Comparison of ENCODE assay signal across 19 cellular contexts in genomic region chr17:17137731-17138585, GRCh38.
DNase-seq lines count a peak whose midpoint lies in the region; ATAC-seq and TF ChIP-seq lines count a peak whose summit lies in the region.
"Had no signal": no experiment of that assay in that cellular context is flagged by ENCODE, and none has a peak within 500 bp of the region (broad histone marks: within the 10 kb centered on the region; RNA-seq: fewer than 3 reads in every experiment).

No MANE protein-coding gene starts in this region.

- peaks cover 22% of the 10 kb centered on the region for H3K27me3 Mint-ChIP-seq in glutamatergic neuron (ENCODE audit: unreplicated experiment)

- peaks cover 27% of the 10 kb centered on the region for H3K9me3 Mint-ChIP-seq in glutamatergic neuron (ENCODE audit: unreplicated experiment)
- H3K9me3 Mint-ChIP-seq: H9 had no signal

- ATAC-seq in HG03280 (IDR thresholded peaks at IDR 0.05; ENCODE audit: unreplicated experiment) (peak; percentile 68), left lobe of liver (peak; percentile 32)

- H3K4me3 Mint-ChIP-seq in glutamatergic neuron (ENCODE audit: unreplicated experiment) = no peak overlapping the region
- H3K4me3 Mint-ChIP-seq: H9 had no signal

- no peak for TF ChIP-seq CTCF in GM10248 (IDR thresholded peaks at IDR 0.05; ENCODE audit: control extremely low read depth, extremely low read depth, low read depth, missing control alignments)
- TF ChIP-seq CTCF in GM13977 (IDR thresholded peaks at IDR 0.05; ENCODE audit: extremely low read depth, insufficient read depth, missing control alignments) = no peak
- TF ChIP-seq CTCF in glutamatergic neuron (IDR thresholded peaks at IDR 0.05; ENCODE audit: partially characterized antibody, unreplicated experiment) = no peak

- in situ Hi-C loops in GM13977 (cut with MboI; ENCODE audit: low pct_unique_long_range_greater_than_20kb, low sequenced_read_pairs, unreplicated experiment) = no loop called here

- peaks cover 25% of the 10 kb centered on the region for H3K4me1 Mint-ChIP-seq in glutamatergic neuron (ENCODE audit: low read depth, unreplicated experiment)

- CTCF ChIA-PET in GM10248 (lab: Yijun Ruan, JAX) = interaction anchor here (1.5 to 1.7 kb wide), 2 partner anchors 9 to 146 kb away, joined by 3 to 4 read pairs; no protein-coding TSS in a partner anchor

- no peak overlapping the region for H3K27ac Mint-ChIP-seq in glutamatergic neuron (ENCODE audit: unreplicated experiment)

- peaks cover 7% of the 10 kb centered on the region for H3K36me3 Mint-ChIP-seq in glutamatergic neuron (ENCODE audit: unreplicated experiment)

- DNase-seq in GM10248 (ENCODE audit: extremely low spot score) (peak; percentile 66), GM13977 (ENCODE audit: low spot score) (peak; percentile 56), left lobe of liver (ENCODE audit: low spot score) (no peak), superior temporal gyrus (ENCODE audit: extremely low spot score) (no peak), glutamatergic neuron (no peak), hepatic stellate cell (ENCODE audit: low spot score) (no peak)
- DNase-seq: activated CD4-positive, alpha-beta T cell treated with anti-CD3 and anti-CD28 coated beads for 1 hour; activated CD8-positive, alpha-beta memory T cell treated with anti-CD3 and anti-CD28 coated beads, Interleukin-2, amount 50 U/mL, for 4 hours; AML-193; central memory CD4-positive, alpha-beta T cell; DND-41; effector CD8-positive, alpha-beta T cell; H9; Karpas-422; NCI-H1092; NCI-H2029 treated with DMSO at 0.1 percent for 48 hours; NCI-H510A; transverse colon had no signal

- POLR2A ChIA-PET in GM10248 (lab: Yijun Ruan, JAX) = interaction anchor here (0.7 kb wide), 1 partner anchor 9 kb away, joined by 3 read pairs; no protein-coding TSS in a partner anchor

Comparison
In these comparisons a context has a peak if more than half of its experiments do, and no peak if none do; other contexts are left out.
1. DNase-seq: peak in GM10248 (single experiment) and GM13977 (single experiment); none in left lobe of liver (single experiment), superior temporal gyrus (single experiment), glutamatergic neuron (single experiment) and hepatic stellate cell (single experiment).